In the genomic region with DNA sequence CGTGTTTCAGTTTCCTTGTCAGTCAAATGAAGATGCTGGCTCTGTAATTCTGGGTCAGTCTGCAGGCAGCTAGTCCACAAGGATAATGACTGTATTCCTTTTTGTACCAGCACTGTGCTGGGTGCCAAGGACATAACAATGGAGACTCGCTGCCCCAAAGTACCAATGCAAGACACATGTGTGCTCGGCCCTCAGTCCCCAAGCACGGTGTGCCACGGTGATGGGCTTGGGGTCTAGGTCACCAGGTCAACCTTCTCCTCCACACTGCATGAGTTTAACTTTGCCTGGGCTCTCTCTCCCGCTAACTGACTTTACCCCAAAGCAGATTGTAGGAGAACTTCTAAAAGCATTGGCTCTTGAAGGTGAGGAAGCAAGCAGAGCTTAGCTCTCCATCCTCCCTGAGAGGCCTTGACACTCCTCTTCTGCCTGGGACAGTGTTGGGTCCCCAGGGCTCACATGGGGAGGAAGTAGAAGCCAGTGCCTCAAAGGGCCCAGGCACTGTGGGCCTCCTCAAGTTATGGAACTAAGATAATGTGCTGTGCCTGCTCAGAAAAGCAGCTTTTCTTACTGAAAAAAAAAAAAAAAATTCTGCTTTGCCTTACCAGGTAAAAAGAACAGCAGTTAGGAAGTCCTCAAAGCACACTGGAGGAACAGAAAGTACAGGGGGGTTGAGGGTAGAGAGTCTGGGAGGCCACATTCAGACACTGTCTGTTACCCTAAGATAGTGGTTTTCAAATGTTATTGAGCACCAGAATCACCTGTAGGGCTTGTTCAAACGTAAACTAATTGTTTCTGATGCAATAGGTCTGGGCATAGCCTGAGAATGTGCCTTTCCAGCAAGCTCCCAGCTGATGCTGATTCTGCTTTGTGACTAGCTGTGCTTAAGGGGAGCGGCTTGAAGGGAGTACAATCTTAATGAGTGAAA, we compare ENCODE assay signal across 10 cellular contexts.
A peak's percentile ranks its signal among the peaks of the same experiment; 100 is the strongest.
DNase-seq lines count a peak whose midpoint lies in the region; ATAC-seq lines count a peak whose summit lies in the region.
"Had no signal": no experiment of that assay in that cellular context is flagged by ENCODE, and none has a peak within 500 bp of the region (broad histone marks: within the 10 kb centered on the region; RNA-seq: fewer than 3 reads in every experiment).

No MANE protein-coding gene starts in this region.

- intact Hi-C loops in dendritic cell treated with granulocyte-macrophage colony-stimulating factor and Interleukin-4, amounts not matched to agents 40 ng/mL and 50 ng/mL, for 4 days (cut with micrococcal nuclease): loop anchor here (10.0 kb wide), 1 partner anchor 650 kb away; a partner anchor contains a TSS

- H3K27me3 Mint-ChIP-seq in dendritic cell treated with granulocyte-macrophage colony-stimulating factor and Interleukin-4, amounts not matched to agents 40 ng/mL and 50 ng/mL, for 4 days: peaks cover 6% of the 10 kb centered on the region

- peaks cover 7% of the 10 kb centered on the region for H3K9me3 Mint-ChIP-seq in dendritic cell treated with granulocyte-macrophage colony-stimulating factor and Interleukin-4, amounts not matched to agents 40 ng/mL and 50 ng/mL, for 4 days

- H3K36me3 Mint-ChIP-seq in dendritic cell treated with granulocyte-macrophage colony-stimulating factor and Interleukin-4, amounts not matched to agents 40 ng/mL and 50 ng/mL, for 4 days (ENCODE audit: low read depth): no peaks in the 10 kb centered on the region

- H3K4me1 Mint-ChIP-seq in dendritic cell treated with granulocyte-macrophage colony-stimulating factor and Interleukin-4, amounts not matched to agents 40 ng/mL and 50 ng/mL, for 4 days (ENCODE audit: low read depth): peaks cover 39% of the 10 kb centered on the region

- H3K4me3 Mint-ChIP-seq in dendritic cell treated with granulocyte-macrophage colony-stimulating factor and Interleukin-4, amounts not matched to agents 40 ng/mL and 50 ng/mL, for 4 days: no peak overlapping the region

- H3K27ac Mint-ChIP-seq in dendritic cell treated with granulocyte-macrophage colony-stimulating factor and Interleukin-4, amounts not matched to agents 40 ng/mL and 50 ng/mL, for 4 days: peak overlapping the region; percentile 67

- DNase-seq in NCI-H1092 treated with DMSO at 0.1 percent for 48 hours (lab: John Stamatoyannopoulos, UW) (no peak), epidermal melanocyte (ENCODE audit: insufficient read length, low spot score) (no peak), DMS153 (lab: John Stamatoyannopoulos, UW) (no peak), T-helper 9 cell (no peak)
- DNase-seq: activated CD4-positive, alpha-beta T cell treated with anti-CD3 and anti-CD28 coated beads, Interleukin-2, amount 50 U/mL, for 48 hours; head of caudate nucleus had no signal

- peak; percentile 55 for ATAC-seq in GM18858 (IDR thresholded peaks at IDR 0.05; ENCODE audit: unreplicated experiment)
- peak; percentile 79 for ATAC-seq in GM21367 (IDR thresholded peaks at IDR 0.05; ENCODE audit: unreplicated experiment)
- peak; percentile 72 for ATAC-seq in HG03108 (IDR thresholded peaks at IDR 0.05; ENCODE audit: unreplicated experiment)
